Comparison of ENCODE assay signal across 26 cellular contexts in the genomic region with DNA sequence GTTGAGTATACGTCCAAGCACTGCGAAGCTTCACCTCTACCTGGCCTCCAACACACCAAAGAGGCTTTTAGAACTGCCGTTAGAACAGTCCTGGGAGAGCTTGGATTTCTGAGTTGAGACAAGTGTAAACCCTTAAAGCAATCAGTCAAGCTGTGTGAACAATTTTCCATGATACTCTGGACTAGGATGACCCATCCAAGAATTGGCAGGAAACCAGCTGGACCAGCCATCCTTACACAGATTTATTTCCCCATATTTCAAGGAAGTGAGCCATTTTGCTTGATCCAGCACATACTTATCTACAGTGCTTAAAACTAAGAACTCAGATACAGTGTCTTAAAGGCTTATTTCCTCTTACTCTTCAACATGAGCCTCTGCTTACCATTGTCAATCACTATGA.
A peak's percentile ranks its signal among the peaks of the same experiment; 100 is the strongest.
DNase-seq lines count a peak whose midpoint lies in the region; ATAC-seq and TF ChIP-seq lines count a peak whose summit lies in the region.
"Had no signal": no experiment of that assay in that cellular context is flagged by ENCODE, and none has a peak within 500 bp of the region (broad histone marks: within the 10 kb centered on the region; RNA-seq: fewer than 3 reads in every experiment).

No MANE protein-coding gene starts in this region.

- no peaks in the 10 kb centered on the region for H3K79me2 ChIP-seq in osteoblast (ENCODE audit: insufficient read depth, low read length)

- H3K9me3 Mint-ChIP-seq in stimulated activated memory B cell treated with anti-CD40 and anti-IgM and Interleukin-4, amounts not matched to agents 10 μg/mL and 1 μg/mL and 100 μg/mL, for 72 hours: no peaks in the 10 kb centered on the region
- H3K9me3 Mint-ChIP-seq: activated CD4-positive, alpha-beta T cell treated with anti-CD3 and anti-CD28 coated beads, Interleukin-2, amount 10 ng/mL, durations not matched to agents 7 days and 5 days; neural crest cell had no signal

- no peak for TF ChIP-seq CTCF in epithelial cell of esophagus (IDR thresholded peaks at IDR 0.05; ENCODE audit: insufficient read depth, low read depth, low read length, missing control alignments)
- no peak for TF ChIP-seq CTCF in omental fat pad (IDR thresholded peaks at IDR 0.05)
- no peak for TF ChIP-seq CTCF in osteoblast (IDR thresholded peaks at IDR 0.05; ENCODE audit: extremely low read depth, low read depth, low read length)

- peak; percentile 34 for DNase-seq in HT1080 (ENCODE audit: low read depth)
- peak; percentile 16 for DNase-seq in epithelial cell of esophagus (ENCODE audit: low read depth)
- peak; percentile 27 to 66 (median 65) for DNase-seq in right cardiac atrium
- no peak for DNase-seq in omental fat pad (ENCODE audit: low spot score)
- DNase-seq in iPS-NIHi7 (ENCODE audit: extremely low spot score): no peak
- no peak for DNase-seq in osteoblast (ENCODE audit: insufficient read length, low spot score, missing footprints)
- DNase-seq: activated CD4-positive, alpha-beta T cell treated with anti-CD3 and anti-CD28 coated beads, Interleukin-2, amount 10 ng/mL, durations not matched to agents 7 days and 5 days; activated CD8-positive, alpha-beta memory T cell treated with anti-CD3 and anti-CD28 coated beads, Interleukin-2, amount 50 U/mL, for 4 hours; activated gamma-delta T cell treated with Interleukin-2 at 50 U/mL for 16 hours; amniotic stem cell; Caco-2; effector memory CD4-positive, alpha-beta T cell; hypothalamus; Karpas-422; NCI-H1092 treated with DMSO at 0.1 percent for 48 hours; NCI-H2081 treated with DMSO at 0.1 percent for 48 hours; NK-92 treated with Interleukin-12 subunit alpha and Interleukin-12 subunit beta, amount 100 ng/mL, for 24 hours; spleen; T-helper 17 cell had no signal

- no peaks in the 10 kb centered on the region for H3K4me1 Mint-ChIP-seq in stimulated activated memory B cell treated with anti-CD40 and anti-IgM and Interleukin-4, amounts not matched to agents 10 μg/mL and 1 μg/mL and 100 μg/mL, for 72 hours
- H3K4me1 Mint-ChIP-seq: activated CD4-positive, alpha-beta T cell treated with anti-CD3 and anti-CD28 coated beads, Interleukin-2, amount 10 ng/mL, durations not matched to agents 7 days and 5 days; neural crest cell; T-helper 17 cell had no signal

- no peaks in the 10 kb centered on the region for H4K20me1 ChIP-seq in osteoblast (ENCODE audit: insufficient read depth, low read length)
- H4K20me1 ChIP-seq: BLaER1 had no signal

- H3K4me3 Mint-ChIP-seq in stimulated activated memory B cell treated with anti-CD40 and anti-IgM and Interleukin-4, amounts not matched to agents 10 μg/mL and 1 μg/mL and 100 μg/mL, for 72 hours: no peak overlapping the region
- H3K4me3 Mint-ChIP-seq: activated CD4-positive, alpha-beta T cell treated with anti-CD3 and anti-CD28 coated beads, Interleukin-2, amount 10 ng/mL, durations not matched to agents 7 days and 5 days; neural crest cell; T-helper 17 cell had no signal

- H3K4me2 ChIP-seq in osteoblast (ENCODE audit: insufficient read depth, low read length): no peak overlapping the region
- H3K4me2 ChIP-seq: BLaER1 had no signal

- no peaks in the 10 kb centered on the region for H3K9me3 ChIP-seq in right cardiac atrium (ENCODE audit: control insufficient read depth, low read length)
- H3K9me3 ChIP-seq in osteoblast (ENCODE audit: low read depth, low read length): no peaks in the 10 kb centered on the region
- H3K9me3 ChIP-seq: BLaER1, Caco-2, HAP-1, psoas muscle, spleen, vagina had no signal

- no peaks in the 10 kb centered on the region for H3K36me3 ChIP-seq in osteoblast (ENCODE audit: insufficient read depth, low read length)
- H3K36me3 ChIP-seq: BLaER1, HAP-1, spleen, vagina had no signal

- no peak overlapping the region for H2AFZ ChIP-seq in osteoblast (ENCODE audit: low read length)

- intact Hi-C loops in right cardiac atrium (cut with DNase I): no loop called here

- H3K4me1 ChIP-seq in right cardiac atrium (ENCODE audit: control insufficient read depth, insufficient read depth, low read length) (no peaks in the 10 kb centered on the region), osteoblast (ENCODE audit: insufficient read depth, low read length) (no peaks in the 10 kb centered on the region)
- H3K4me1 ChIP-seq: BLaER1, Caco-2, HAP-1, psoas muscle, vagina had no signal

- no peak overlapping the region for H3K27ac ChIP-seq in right cardiac atrium (ENCODE audit: low read length)
- no peak overlapping the region for H3K27ac ChIP-seq in osteoblast (ENCODE audit: low read depth, low read length)
- H3K27ac ChIP-seq: BLaER1, psoas muscle, spleen, vagina had no signal

- peak; percentile 77 to 88 for ATAC-seq in right cardiac atrium
- ATAC-seq in omental fat pad (ENCODE audit: low FRiP score): peak; percentile 83
- no peak for ATAC-seq in HG03175 (IDR thresholded peaks at IDR 0.05; ENCODE audit: unreplicated experiment)
- ATAC-seq in stimulated activated memory B cell treated with anti-CD40 and anti-IgM and Interleukin-4, amounts not matched to agents 10 μg/mL and 1 μg/mL and 100 μg/mL, for 72 hours: no peak
- ATAC-seq: psoas muscle, T-helper 17 cell had no signal

- H3K27me3 Mint-ChIP-seq in stimulated activated memory B cell treated with anti-CD40 and anti-IgM and Interleukin-4, amounts not matched to agents 10 μg/mL and 1 μg/mL and 100 μg/mL, for 72 hours: no peaks in the 10 kb centered on the region

- H3K36me3 Mint-ChIP-seq in stimulated activated memory B cell treated with anti-CD40 and anti-IgM and Interleukin-4, amounts not matched to agents 10 μg/mL and 1 μg/mL and 100 μg/mL, for 72 hours: no peaks in the 10 kb centered on the region

- no peak overlapping the region for H3K27ac Mint-ChIP-seq in stimulated activated memory B cell treated with anti-CD40 and anti-IgM and Interleukin-4, amounts not matched to agents 10 μg/mL and 1 μg/mL and 100 μg/mL, for 72 hours
- H3K27ac Mint-ChIP-seq: activated CD4-positive, alpha-beta T cell treated with anti-CD3 and anti-CD28 coated beads, Interleukin-2, amount 10 ng/mL, durations not matched to agents 7 days and 5 days; T-helper 17 cell had no signal

- 63% methylated on average over 3 of the region's 3 CpGs for WGBS in right cardiac atrium

- no peak overlapping the region for H3K4me3 ChIP-seq in epithelial cell of esophagus (ENCODE audit: low read length)
- H3K4me3 ChIP-seq in right cardiac atrium (ENCODE audit: low read length): no peak overlapping the region
- H3K4me3 ChIP-seq in osteoblast (ENCODE audit: insufficient read depth, low read length): no peak overlapping the region
- H3K4me3 ChIP-seq: BLaER1, HAP-1, psoas muscle, spleen, vagina had no signal

- no peaks in the 10 kb centered on the region for H3K27me3 ChIP-seq in right cardiac atrium (ENCODE audit: control insufficient read depth, insufficient read depth)
- H3K27me3 ChIP-seq in osteoblast (ENCODE audit: insufficient read depth, low read length): no peaks in the 10 kb centered on the region
- H3K27me3 ChIP-seq: BLaER1, spleen, vagina had no signal

Comparison
In these comparisons a context has a peak if more than half of its experiments do, and no peak if none do; other contexts are left out.
1. DNase-seq: peak in HT1080 (single experiment), epithelial cell of esophagus (single experiment) and right cardiac atrium (3 of 3); none in omental fat pad (single experiment), iPS-NIHi7 (single experiment) and osteoblast (single experiment).
2. ATAC-seq: peak in right cardiac atrium (2 of 2) and omental fat pad (single experiment); none in HG03175 (single experiment) and stimulated activated memory B cell treated with anti-CD40 and anti-IgM and Interleukin-4, amounts not matched to agents 10 μg/mL and 1 μg/mL and 100 μg/mL, for 72 hours (single experiment).